ENCODE assay signal across 9 cellular contexts in genomic region chr5:43312076-43312620, GRCh38. TPM values are rescaled to one million over a fixed set of nuclear protein-coding genes. Genes with fewer than 3 reads are reported as not detected.
DNase-seq lines count a peak whose midpoint lies in the region; ATAC-seq, FAIRE-seq and TF ChIP-seq lines count a peak whose summit lies in the region.
"Had no signal": no experiment of that assay in that cellular context is flagged by ENCODE, and none has a peak within 500 bp of the region (broad histone marks: within the 10 kb centered on the region; RNA-seq: fewer than 3 reads in every experiment).

No MANE protein-coding gene starts in this region.

- H3K4ac ChIP-seq in H9 (ENCODE audit: low read depth, low read length): no peak overlapping the region

- peaks cover 47 to 54% of the 10 kb centered on the region in 2 experiments for H3K4me1 Mint-ChIP-seq in H9

- no peak overlapping the region for H2BK15ac ChIP-seq in H9 (ENCODE audit: low read depth, low read length)

- peak overlapping the region; percentile 97 to 99 (median 98); a peak in 6 of 7 replicates for H3K27ac Mint-ChIP-seq in H9

- peaks cover 3% of the 10 kb centered on the region; the same call in 1 of the 2 replicates for H3K4me1 ChIP-seq in H9 (ENCODE audit: insufficient read depth, low read length)
- H3K4me1 ChIP-seq in small intestine (ENCODE audit: control insufficient read depth in 2 of 2, insufficient read depth in 1 of 2, low read depth in 1 of 2, low read length in 1 of 2): peaks cover 14% of the 10 kb centered on the region in 2 donors
- peaks cover 17% of the 10 kb centered on the region for H3K4me1 ChIP-seq in mucosa of descending colon (ENCODE audit: low read depth)

- H3K4me3 ChIP-seq in SK-N-MC: peak overlapping the region; percentile 99
- H3K4me3 ChIP-seq in foreskin fibroblast (ENCODE audit: low read depth in 1 of 2, low read length in 2 of 2): peak overlapping the region; percentile 85 to 87
- peak overlapping the region; percentile 77 to 78 for H3K4me3 ChIP-seq in small intestine (ENCODE audit: low read depth in 1 of 2, low read length in 2 of 2)
- no peak overlapping the region for H3K4me3 ChIP-seq in mucosa of descending colon

- no peaks in the 10 kb centered on the region for H3K79me1 ChIP-seq in H9 (ENCODE audit: insufficient read depth, low read depth, low read length, poor library complexity, severe bottlenecking)

- H2BK20ac ChIP-seq in H9 (ENCODE audit: low read depth, low read length, poor library complexity, severe bottlenecking): no peak overlapping the region

- H3K9me3 ChIP-seq in H9 (ENCODE audit: control insufficient read depth, low read depth, low read length): no peaks in the 10 kb centered on the region
- H3K9me3 ChIP-seq in SK-N-MC (ENCODE audit: low read depth, low read length): no peaks in the 10 kb centered on the region
- no peaks in the 10 kb centered on the region for H3K9me3 ChIP-seq in small intestine (ENCODE audit: control insufficient read depth, low read depth)
- H3K9me3 ChIP-seq in mucosa of descending colon: no peaks in the 10 kb centered on the region

- H3K27me3 Mint-ChIP-seq in H9 (ENCODE audit: low read depth): peaks cover 1% of the 10 kb centered on the region

- DNase-seq in H9: no peak
- DNase-seq in SK-N-MC (ENCODE audit: low read depth, low spot score): no peak
- DNase-seq in foreskin fibroblast: no peak
- DNase-seq in small intestine: no peak
- no peak for DNase-seq in mucosa of descending colon
- DNase-seq in cerebellum (ENCODE audit: low spot score): no peak

- H3K27me3 ChIP-seq in H9 (ENCODE audit: insufficient read depth, low read length): no peaks in the 10 kb centered on the region
- H3K27me3 ChIP-seq in small intestine (ENCODE audit: control insufficient read depth in 2 of 2, insufficient read depth in 2 of 2, low read length in 2 of 2): no peaks in the 10 kb centered on the region

- H3K14ac ChIP-seq in H9 (ENCODE audit: insufficient read depth, low read length): no peak overlapping the region

- no peak overlapping the region for H2AK5ac ChIP-seq in H9 (ENCODE audit: insufficient read length, low read length)

- H3K9me3 Mint-ChIP-seq in H9: peaks cover 2 to 9% of the 10 kb centered on the region in 2 experiments; a peak in 4 of 5 replicates

- peaks cover 3% of the 10 kb centered on the region for H4K20me1 ChIP-seq in H9 (ENCODE audit: control insufficient read depth, insufficient read depth, insufficient read length)

- no peak overlapping the region for H4K5ac ChIP-seq in H9 (ENCODE audit: insufficient read length, low read depth, low read length)

- no peak overlapping the region for H4K91ac ChIP-seq in H9 (ENCODE audit: insufficient read length, low read depth, low read length)

- WGBS in H9 (ENCODE audit: extremely low coverage, insufficient read length, low lambda C conversion rate): no CpG with 5 or more reads among the region's 5 CpGs
- WGBS in small intestine, 3 donors: 7 to 27% (median 14%) methylated on average over 5 of the region's 5 CpGs

- peaks cover 14 to 33% (median 30%) of the 10 kb centered on the region in 3 experiments for H3K36me3 Mint-ChIP-seq in H9 (ENCODE audit: insufficient read depth in 1 of 3, low read depth in 3 of 3)

- ATAC-seq in mucosa of descending colon (no peak), HG03520 (IDR thresholded peaks at IDR 0.05; ENCODE audit: unreplicated experiment) (no peak), HG02970 (IDR thresholded peaks at IDR 0.05; ENCODE audit: low FRiP score, unreplicated experiment) (no peak)

- peaks cover 13% of the 10 kb centered on the region for H3K23me2 ChIP-seq in H9 (ENCODE audit: insufficient read length, low read depth, low read length, poor library complexity, severe bottlenecking)

- H3K27ac ChIP-seq in H9 (ENCODE audit: insufficient read length, low read depth, low read length) (no peak overlapping the region), SK-N-MC (peak overlapping the region; percentile 86; the same call in 1 of the 2 replicates), small intestine (ENCODE audit: low read depth in 1 of 2, low read length in 1 of 2) (peak overlapping the region; percentile 95 to 98)

- H3K23ac ChIP-seq in H9 (ENCODE audit: insufficient read length, low read depth, low read length): no peak overlapping the region

- FAIRE-seq in small intestine (lab: Jason Lieb, UNC): no peak
- FAIRE-seq: islet of Langerhans had no signal

- peak overlapping the region; percentile 96 to 100 for H3K4me3 Mint-ChIP-seq in H9

- no peak overlapping the region for H3K18ac ChIP-seq in H9 (ENCODE audit: insufficient read length, low read depth, low read length)

- H3K36me3 ChIP-seq in SK-N-MC (ENCODE audit: insufficient read depth, low read length) (peaks cover 50% of the 10 kb centered on the region), small intestine (ENCODE audit: control insufficient read depth in 2 of 2, insufficient read depth in 2 of 2, low read length in 2 of 2) (peaks cover 0 to 3% of the 10 kb centered on the region in 2 donors), mucosa of descending colon (ENCODE audit: low read depth) (peaks cover 4% of the 10 kb centered on the region)

- peaks cover 57% of the 10 kb centered on the region; the same call in 1 of the 2 replicates for H3K79me2 ChIP-seq in H9 (ENCODE audit: insufficient read depth, low read length)

- H3T11ph ChIP-seq in H9 (ENCODE audit: low read length): no peak overlapping the region

- intact Hi-C loops in mucosa of descending colon (cut with DNase I, micrococcal nuclease): loop anchor here in 1 of 2 donors (10.0 kb wide), 1 partner anchor 187 kb away; the partner anchor contains the start of gene ZNF131

- H3K9ac ChIP-seq in H9 (ENCODE audit: extremely low read depth, insufficient read length, low read length): peak overlapping the region; percentile 96
- H3K9ac ChIP-seq in SK-N-MC (ENCODE audit: insufficient read length): peak overlapping the region; percentile 95

- no peak overlapping the region for H2BK12ac ChIP-seq in H9 (ENCODE audit: insufficient read length, low read depth, low read length)

- H4K8ac ChIP-seq in H9 (replicated peaks; ENCODE audit: insufficient read length, low read depth, low read length): no peak overlapping the region

- no peak for TF ChIP-seq CTCF in H9 (conservative IDR thresholded peaks at IDR 0.05)
- no peak for TF ChIP-seq CTCF in foreskin fibroblast (IDR thresholded peaks at IDR 0.05; ENCODE audit: low read depth, low read length)
- no peak for TF ChIP-seq CTCF in mucosa of descending colon (IDR thresholded peaks at IDR 0.05)

- no peak overlapping the region for H2BK120ac ChIP-seq in H9 (ENCODE audit: low read depth, low read length, poor library complexity, severe bottlenecking)

- H3K56ac ChIP-seq in H9 (ENCODE audit: insufficient read length, low read depth, low read length): peak overlapping the region; percentile 35

- no peak overlapping the region for H2AFZ ChIP-seq in H9 (ENCODE audit: low read length)

- H2BK5ac ChIP-seq in H9 (ENCODE audit: insufficient read length, low read length): no peak overlapping the region

- peak overlapping the region; percentile 87 for H3K4me2 ChIP-seq in H9 (ENCODE audit: insufficient read depth, insufficient read length, low read length)

RNA-seq across cellular contexts. Expression of gene HMGCS1, which starts 1.1 kb away (rescaled TPM):
- total RNA-seq in H9 (2021): 144 and 147 TPM in 2 replicates
- polyA plus RNA-seq in small intestine: 10 to 100 TPM; 46.7 to 84.5 (median 58.6) TPM
- total RNA-seq in mucosa of descending colon: 100 to 1,000 TPM in 2 of 3 donors, 10 to 100 TPM in 1; 69.6 to 176 (median 151) TPM
- 236 TPM for total RNA-seq in cerebellum
